ENCODE assay signal across 26 cellular contexts in the genomic region with DNA sequence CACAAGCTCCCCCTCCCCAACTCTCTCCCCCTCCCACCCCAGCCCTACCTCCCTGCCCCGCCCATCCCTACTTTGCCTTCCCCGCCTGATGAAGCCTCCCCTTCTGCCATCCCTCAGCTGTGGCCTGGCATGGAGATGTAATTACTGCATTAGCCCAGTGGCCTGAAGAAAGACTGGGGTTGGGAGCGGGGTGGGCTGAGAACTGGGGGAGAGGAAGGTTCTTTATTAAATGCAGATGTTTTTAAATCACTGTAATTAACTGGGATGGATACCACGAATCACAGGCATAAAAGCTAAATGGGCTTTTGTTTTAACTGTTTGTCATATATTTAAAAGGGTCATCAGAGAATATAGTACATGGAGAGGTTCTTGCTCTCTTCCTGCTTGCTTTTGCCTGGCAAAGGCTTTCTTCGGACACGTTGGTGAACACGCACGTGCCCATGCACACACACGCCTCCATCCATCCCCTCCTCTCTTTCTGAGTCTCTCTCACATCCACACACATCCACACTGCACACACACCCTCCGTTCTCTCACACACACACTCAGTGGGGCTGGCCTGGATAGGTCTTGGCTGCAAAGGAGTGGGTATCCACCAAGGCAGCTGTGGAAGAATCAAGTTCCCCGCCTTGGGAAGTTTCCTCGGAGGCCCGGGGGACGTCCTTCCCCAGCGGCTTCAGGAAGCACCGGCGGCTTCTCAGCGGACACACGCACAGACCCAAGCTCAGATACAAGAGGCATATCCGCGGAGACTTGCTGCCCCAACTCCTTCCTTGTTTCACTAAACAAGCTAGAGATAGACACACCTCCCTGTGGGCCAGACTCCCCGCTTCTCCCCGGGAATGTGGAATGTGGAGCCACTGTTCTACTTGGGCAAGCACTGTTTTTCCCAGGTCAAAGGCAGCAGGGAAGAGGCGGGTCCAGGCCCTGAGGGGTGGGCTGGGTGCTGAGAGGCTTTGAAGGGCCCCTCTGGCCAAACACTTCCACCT. TPM values are rescaled to one million over a fixed set of nuclear protein-coding genes. Genes with fewer than 3 reads are reported as not detected.
DNase-seq lines count a peak whose midpoint lies in the region; ATAC-seq and TF ChIP-seq lines count a peak whose summit lies in the region.
"Had no signal": no experiment of that assay in that cellular context is flagged by ENCODE, and none has a peak within 500 bp of the region (broad histone marks: within the 10 kb centered on the region; RNA-seq: fewer than 3 reads in every experiment).

No MANE protein-coding gene starts in this region.

- H3K36me3 Mint-ChIP-seq in nephron (ENCODE audit: low read depth), result no peaks in the 10 kb centered on the region
- H3K36me3 Mint-ChIP-seq: activated naive CD8-positive, alpha-beta T cell treated with anti-CD3 and anti-CD28 coated beads for 36 hours had no signal

- H3K27me3 Mint-ChIP-seq in nephron (ENCODE audit: low read depth), result peaks cover 34% of the 10 kb centered on the region

- peak overlapping the region in 2 of 3 experiments; percentile 13 to 45 for H3K27ac Mint-ChIP-seq in nephron
- H3K27ac Mint-ChIP-seq: activated CD4-positive, alpha-beta T cell treated with anti-CD3 and anti-CD28 coated beads, Interleukin-2, amount 10 ng/mL, durations not matched to agents 24 days and 14 days; activated naive CD8-positive, alpha-beta T cell treated with anti-CD3 and anti-CD28 coated beads for 36 hours had no signal

- H3K4me3 ChIP-seq in right cardiac atrium (ENCODE audit: low read length), result no peak overlapping the region
- H3K4me3 ChIP-seq: cardiac muscle cell, PC-9, suprapubic skin had no signal

- no peak overlapping the region for H3K27ac ChIP-seq in right cardiac atrium (ENCODE audit: low read length)
- no peak overlapping the region for H3K27ac ChIP-seq in substantia nigra (ENCODE audit: low read depth, low read length, poor library complexity, severe bottlenecking)
- H3K27ac ChIP-seq: cardiac muscle cell, PC-9, suprapubic skin, VCaP had no signal

- DNase-seq in right cardiac atrium (no peak), Right ventricle myocardium superior (no peak), ecto neural progenitor cell (ENCODE audit: low spot score) (peak; percentile 61), substantia nigra (lab: John Stamatoyannopoulos, UW) (no peak), amniotic stem cell (lab: John Stamatoyannopoulos, UW) (no peak)
- DNase-seq: activated CD4-positive, alpha-beta T cell treated with anti-CD3 and anti-CD28 coated beads, Interleukin-2, amount 10 ng/mL, durations not matched to agents 24 days and 14 days; activated naive CD8-positive, alpha-beta T cell treated with anti-CD3 and anti-CD28 coated beads for 36 hours; aorta; Calu3; DMS79; effector CD8-positive, alpha-beta T cell; NCI-H1092 treated with DMSO at 0.1 percent for 48 hours; NCI-H187; NCI-H510A treated with DMSO at 0.1 percent for 48 hours; NK-92 treated with Interleukin-12 subunit alpha and Interleukin-12 subunit beta, amount 100 ng/mL, for 24 hours; occipital lobe; PC-9; small intestine; stimulated activated naive CD4-positive, alpha-beta T cell had no signal

- H3K4me1 ChIP-seq in right cardiac atrium (ENCODE audit: control insufficient read depth, insufficient read depth, low read length), result no peaks in the 10 kb centered on the region

- no peaks in the 10 kb centered on the region for H3K9me3 ChIP-seq in right cardiac atrium (ENCODE audit: control insufficient read depth, low read length)
- H3K9me3 ChIP-seq: suprapubic skin had no signal

- no peak for TF ChIP-seq CTCF in nephron (IDR thresholded peaks at IDR 0.05; ENCODE audit: unreplicated experiment in 3 of 3)

- 54% methylated on average over 24 of the region's 24 CpGs for WGBS in right cardiac atrium

- no peak for TF ChIP-seq POLR2A in GM18505 (IDR thresholded peaks at IDR 0.05; ENCODE audit: borderline replicate concordance, extremely low read depth, insufficient read depth, insufficient read length)

- H3K27me3 ChIP-seq in right cardiac atrium (ENCODE audit: control insufficient read depth, insufficient read depth), result no peaks in the 10 kb centered on the region
- H3K27me3 ChIP-seq: cardiac muscle cell had no signal

- H3K4me1 Mint-ChIP-seq in nephron, result peaks cover 24% of the 10 kb centered on the region

- H3K4me3 Mint-ChIP-seq in nephron, result no peak overlapping the region
- H3K4me3 Mint-ChIP-seq: activated CD4-positive, alpha-beta T cell treated with anti-CD3 and anti-CD28 coated beads, Interleukin-2, amount 10 ng/mL, durations not matched to agents 24 days and 14 days; activated naive CD8-positive, alpha-beta T cell treated with anti-CD3 and anti-CD28 coated beads for 36 hours had no signal

- no peaks in the 10 kb centered on the region for H3K9me3 Mint-ChIP-seq in nephron
- H3K9me3 Mint-ChIP-seq: activated CD4-positive, alpha-beta T cell treated with anti-CD3 and anti-CD28 coated beads, Interleukin-2, amount 10 ng/mL, durations not matched to agents 24 days and 14 days; activated naive CD8-positive, alpha-beta T cell treated with anti-CD3 and anti-CD28 coated beads for 36 hours had no signal

- intact Hi-C loops in right cardiac atrium (cut with DNase I), result no loop called here
- intact Hi-C loops in Right ventricle myocardium superior (cut with DNase I), result no loop called here

- peak; percentile 15 to 27 for ATAC-seq in right cardiac atrium
- ATAC-seq in Right ventricle myocardium superior (ENCODE audit: poor library complexity), result no peak
- ATAC-seq in GM18505 (IDR thresholded peaks at IDR 0.05; ENCODE audit: unreplicated experiment), result no peak
- no peak for ATAC-seq in HG03439 (IDR thresholded peaks at IDR 0.05; ENCODE audit: unreplicated experiment)
- ATAC-seq: Right ventricle myocardium inferior had no signal

RNA-seq across cellular contexts. Expression of a gene that starts 27.4 kb away (rescaled TPM):
- total RNA-seq in right cardiac atrium (10 to 100 TPM; 23.1 to 32.8 (median 25.6) TPM), Right ventricle myocardium superior (17.8 TPM)
- 8.6 TPM for polyA plus RNA-seq in right cardiac atrium

Comparison
In these comparisons a context has a peak if more than half of its experiments do, and no peak if none do; other contexts are left out.
1. ATAC-seq: peak in right cardiac atrium (2 of 2); none in Right ventricle myocardium superior (single experiment), GM18505 (single experiment) and HG03439 (single experiment).